ENCODE assay signal across 12 cellular contexts in the genomic region with DNA sequence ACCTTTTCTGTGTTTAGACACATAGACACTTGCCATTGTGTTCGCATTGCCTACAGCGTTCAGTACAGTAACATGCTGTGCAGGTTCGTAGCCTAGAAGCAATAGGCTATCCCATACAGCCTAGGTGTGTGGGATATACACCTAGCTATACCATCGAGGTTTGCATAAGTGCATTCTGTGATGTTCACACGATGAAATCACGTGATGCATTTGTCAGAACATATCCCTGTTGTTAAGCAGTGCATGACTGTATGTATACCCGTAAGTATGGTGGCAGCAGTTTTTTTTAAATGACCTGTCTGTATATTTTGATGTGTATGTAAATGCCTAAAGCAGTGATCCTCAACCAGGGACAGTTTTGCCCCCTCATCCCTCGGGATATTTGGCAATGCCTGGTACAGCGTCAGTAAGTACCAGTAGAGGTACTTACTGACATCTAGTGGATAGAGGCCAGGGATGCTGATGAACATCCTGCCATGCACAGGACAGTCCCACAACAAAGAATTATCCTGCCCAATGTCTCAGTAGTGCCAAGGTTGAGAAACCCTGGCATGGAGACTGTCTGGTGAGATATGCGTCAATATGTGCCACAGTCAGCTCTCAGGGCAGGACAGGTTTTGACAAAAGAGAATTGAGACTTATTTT.
A peak's percentile ranks its signal among the peaks of the same experiment; 100 is the strongest.
DNase-seq lines count a peak whose midpoint lies in the region; ATAC-seq, FAIRE-seq and TF ChIP-seq lines count a peak whose summit lies in the region.
"Had no signal": no experiment of that assay in that cellular context is flagged by ENCODE, and none has a peak within 500 bp of the region (broad histone marks: within the 10 kb centered on the region; RNA-seq: fewer than 3 reads in every experiment).

No MANE protein-coding gene starts in this region.

- DNase-seq in GM06990 (ENCODE audit: extremely low read depth, insufficient read length) (no peak), GM12878 (ENCODE audit: low read depth, low spot score) (no peak), midbrain (lab: John Stamatoyannopoulos, UW) (peak; percentile 19), NCI-H2107 treated with DMSO at 0.1 percent for 48 hours (lab: John Stamatoyannopoulos, UW; ENCODE audit: unreplicated experiment) (no peak), cerebellar nuclear complex (lab: John Stamatoyannopoulos, UW) (no peak)
- DNase-seq: activated CD4-positive, alpha-beta memory T cell treated with anti-CD3 and anti-CD28 coated beads for 36 hours; MG63 had no signal

- POLR2A ChIA-PET in GM12878 (lab: Charles Lee) = no interaction called here

- no peaks in the 10 kb centered on the region for H4K20me1 ChIP-seq in Loucy (ENCODE audit: insufficient read depth, low read length, poor library complexity, severe bottlenecking)
- H4K20me1 ChIP-seq in GM12878 (ENCODE audit: control insufficient read depth, insufficient read depth) = no peaks in the 10 kb centered on the region

- no peak for TF ChIP-seq POLR2A in GM12878 (IDR thresholded peaks at IDR 0.05; ENCODE audit: low read depth, low read length)

- WGBS in GM12878 (ENCODE audit: insufficient coverage, insufficient replicate concordance, low lambda C conversion rate, missing lambda C conversion rate) = 45% methylated on average over 10 of the region's 10 CpGs

- no peaks in the 10 kb centered on the region for H3K27me3 ChIP-seq in GM06990 (replicated peaks; ENCODE audit: control insufficient read depth, insufficient read depth, low read length)
- H3K27me3 ChIP-seq in Loucy (ENCODE audit: insufficient read depth, low read length, poor library complexity, severe bottlenecking) = no peaks in the 10 kb centered on the region
- H3K27me3 ChIP-seq in GM12878 (replicated peaks in 1 of 2; ENCODE audit: control insufficient read depth in 2 of 2, insufficient read depth in 2 of 2, low read length in 1 of 2) = no peaks in the 10 kb centered on the region; a peak in 1 of 4 replicates
- H3K27me3 ChIP-seq: MG63 had no signal

- in situ Hi-C loops in GM12878 (cut with MboI) = no loop called here

- no peak overlapping the region for H3K9ac ChIP-seq in Loucy (ENCODE audit: low read depth, low read length, poor library complexity, severe bottlenecking)
- no peak overlapping the region for H3K9ac ChIP-seq in GM12878 (ENCODE audit: control insufficient read depth, insufficient read depth, low read length)

- H2AFZ ChIP-seq in Loucy (ENCODE audit: low read length) (no peak overlapping the region), GM12878 (ENCODE audit: control insufficient read depth, low read depth, low read length) (no peak overlapping the region)

- 0 out of 2 replicates have a peak, but pooled peaks have one; percentile 18 for TF ChIP-seq RAD21 in GM12878 (IDR thresholded peaks at IDR 0.05; ENCODE audit: insufficient read depth, low read depth, low read length)

- BruUV-seq in GM12878 (replicated peaks; lab: Mats Ljungman, UMichigan) = no TSS peak

- CTCF ChIA-PET in GM12878 (lab: Yijun Ruan, JAX) = interaction anchor here (0.6 to 6.7 kb wide), 12 partner anchors 10 to 518 kb away, joined by 3 to 78 read pairs (median 10); no protein-coding TSS in a partner anchor

- no peak for TF ChIP-seq EP300 in GM12878 (IDR thresholded peaks at IDR 0.05; ENCODE audit: borderline replicate concordance in 1 of 2, control insufficient read depth in 1 of 2, low read depth in 2 of 2, low read length in 2 of 2)

- RAD21 ChIA-PET in GM12878 (lab: Charles Lee; ENCODE audit: unreplicated experiment) = interaction anchor here (5.3 kb wide), 1 partner anchor 35 kb away, joined by 29 read pairs; no protein-coding TSS in a partner anchor

- no peak overlapping the region for H3K27ac ChIP-seq in GM12878 (ENCODE audit: control insufficient read depth, insufficient read depth)

- no peaks in the 10 kb centered on the region for H3K79me2 ChIP-seq in Loucy (ENCODE audit: insufficient read depth, low read length)
- H3K79me2 ChIP-seq in GM12878 (ENCODE audit: control insufficient read depth, insufficient read depth, low read length) = no peaks in the 10 kb centered on the region

- intact Hi-C loops in GM12878 (cut with micrococcal nuclease; ENCODE audit: unreplicated experiment) = loop anchor here (2.0 to 10.0 kb wide), 4 partner anchors 112 to 517 kb away; a partner anchor contains a TSS

- ATAC-seq in GM12878 (0 out of 3 replicates have a peak, but pooled peaks have one; percentile 30), GM18873 (IDR thresholded peaks at IDR 0.05; ENCODE audit: low FRiP score, unreplicated experiment) (no peak), GM21381 (IDR thresholded peaks at IDR 0.05; ENCODE audit: unreplicated experiment) (no peak)

- H3K36me3 ChIP-seq in GM06990 (ENCODE audit: control insufficient read depth, insufficient read depth, low read length) = no peaks in the 10 kb centered on the region
- no peaks in the 10 kb centered on the region for H3K36me3 ChIP-seq in Loucy (ENCODE audit: insufficient read depth, low read length)
- H3K36me3 ChIP-seq in GM12878 (ENCODE audit: control insufficient read depth in 2 of 2, insufficient read depth in 2 of 2, low read length in 1 of 2) = no peaks in the 10 kb centered on the region
- H3K36me3 ChIP-seq: MG63 had no signal

- SMC1A ChIA-PET in GM12878 (lab: Charles Lee; ENCODE audit: uncharacterized antibody, unreplicated experiment) = interaction anchor here (0.6 to 4.7 kb wide), 6 partner anchors 35 to 518 kb away, joined by 3 to 27 read pairs (median 4); no protein-coding TSS in a partner anchor

- TF ChIP-seq CTCF in GM06990 (IDR thresholded peaks at IDR 0.05; ENCODE audit: insufficient read depth, low read length, poor library complexity, severe bottlenecking) (peak; percentile 31), Loucy (conservative IDR thresholded peaks at IDR 0.05; ENCODE audit: low read length) (peak; percentile 42), GM12878 (IDR thresholded peaks at IDR 0.05 in 2 of 3, conservative IDR thresholded peaks at IDR 0.05 in 1 of 3; ENCODE audit: control insufficient read depth in 2 of 3, extremely low read depth in 1 of 3, insufficient read depth in 1 of 3, low read depth in 3 of 3, low read length in 3 of 3) (peak in 2 of 3 experiments; percentile 19 to 36; a peak in 3 of 6 replicates)

- H3K4me1 ChIP-seq in Loucy (ENCODE audit: insufficient read depth, low read length, poor library complexity, severe bottlenecking) = no peaks in the 10 kb centered on the region
- no peaks in the 10 kb centered on the region for H3K4me1 ChIP-seq in GM12878 (ENCODE audit: control insufficient read depth, insufficient read depth, low read length)

- H3K4me3 ChIP-seq in GM06990 (replicated peaks; ENCODE audit: low read depth, low read length) (no peak overlapping the region), Loucy (ENCODE audit: low read length, poor library complexity, severe bottlenecking) (no peak overlapping the region), GM12878 (no peak overlapping the region)
- H3K4me3 ChIP-seq: lung, MG63 had no signal

- H3K9me2 ChIP-seq in Loucy (replicated peaks; ENCODE audit: low read depth, low read length) = no peaks in the 10 kb centered on the region

- H3K4me2 ChIP-seq in Loucy (ENCODE audit: low read depth, low read length, poor library complexity, severe bottlenecking) (no peak overlapping the region), GM12878 (ENCODE audit: control insufficient read depth, insufficient read depth) (no peak overlapping the region)

- H3F3A ChIP-seq in Loucy (ENCODE audit: low read depth) = no peaks in the 10 kb centered on the region

- no peaks in the 10 kb centered on the region for H3K9me3 ChIP-seq in Loucy (ENCODE audit: insufficient read depth, low read depth, low read length)
- no peaks in the 10 kb centered on the region for H3K9me3 ChIP-seq in GM12878 (replicated peaks; ENCODE audit: control insufficient read depth, insufficient read depth, low read length)
- H3K9me3 ChIP-seq: MG63 had no signal

- FAIRE-seq in GM12878 (lab: Jason Lieb, UNC) = no peak
- FAIRE-seq: G401.6 had no signal

TF ChIP-seq in GM12878, 131 proteins besides CTCF, POLR2A, EP300 and RAD21 (continues in another document):
- TF ChIP-seq HDAC2 (IDR thresholded peaks at IDR 0.05) = no peak
- TF ChIP-seq RB1 (IDR thresholded peaks at IDR 0.05; ENCODE audit: borderline replicate concordance) = no peak
- TF ChIP-seq, protein P1, sequence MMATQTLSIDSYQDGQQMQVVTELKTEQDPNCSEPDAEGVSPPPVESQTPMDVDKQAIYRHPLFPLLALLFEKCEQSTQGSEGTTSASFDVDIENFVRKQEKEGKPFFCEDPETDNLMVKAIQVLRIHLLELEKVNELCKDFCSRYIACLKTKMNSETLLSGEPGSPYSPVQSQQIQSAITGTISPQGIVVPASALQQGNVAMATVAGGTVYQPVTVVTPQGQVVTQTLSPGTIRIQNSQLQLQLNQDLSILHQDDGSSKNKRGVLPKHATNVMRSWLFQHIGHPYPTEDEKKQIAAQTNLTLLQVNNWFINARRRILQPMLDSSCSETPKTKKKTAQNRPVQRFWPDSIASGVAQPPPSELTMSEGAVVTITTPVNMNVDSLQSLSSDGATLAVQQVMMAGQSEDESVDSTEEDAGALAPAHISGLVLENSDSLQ (IDR thresholded peaks at IDR 0.05) = no peak
- no peak for TF ChIP-seq RELA (IDR thresholded peaks at IDR 0.05; ENCODE audit: borderline replicate concordance, partially characterized antibody)
- no peak for TF ChIP-seq YBX1 (IDR thresholded peaks at IDR 0.05)
